ENCODE assay signal across 14 cellular contexts in the genomic region with DNA sequence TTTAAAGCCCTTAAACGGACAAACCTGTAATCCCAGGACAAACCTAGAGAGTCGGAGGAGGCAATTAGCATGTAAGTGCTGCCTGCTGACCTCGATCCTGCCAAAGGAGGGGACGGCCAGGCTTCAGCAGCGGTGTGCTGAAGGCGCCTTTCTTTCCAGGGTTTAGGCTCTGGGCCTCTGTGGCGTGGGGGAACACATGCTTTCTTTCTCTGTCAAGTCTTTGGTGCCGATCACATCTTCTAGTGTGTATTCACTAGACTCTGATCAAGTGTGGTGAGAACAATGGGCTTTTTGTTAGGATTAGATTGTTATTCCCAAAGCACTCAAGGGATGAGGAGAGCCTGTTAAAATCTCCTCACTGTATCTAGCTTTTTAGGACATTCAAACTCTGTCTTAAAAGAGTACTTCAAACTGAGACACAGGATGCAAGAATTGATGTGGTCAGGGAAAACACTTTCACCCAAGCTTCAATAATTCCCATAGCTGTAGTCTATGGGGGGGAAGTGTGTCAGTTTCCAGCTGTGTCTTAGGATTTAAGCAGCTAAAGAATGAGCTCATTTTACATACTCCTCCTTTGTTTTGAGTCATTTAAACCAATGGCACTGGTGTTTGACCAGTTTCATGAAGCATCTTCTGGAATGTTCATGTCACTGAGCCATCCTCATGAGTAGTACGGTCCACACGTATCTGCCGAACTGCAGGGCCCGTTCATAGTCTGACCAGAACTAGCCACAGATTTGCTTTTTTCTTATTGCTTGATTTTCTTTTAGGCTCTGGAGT. TPM values are rescaled to one million over a fixed set of nuclear protein-coding genes. Genes with fewer than 3 reads are reported as not detected.
DNase-seq lines count a peak whose midpoint lies in the region; ATAC-seq and TF ChIP-seq lines count a peak whose summit lies in the region.
"Had no signal": no experiment of that assay in that cellular context is flagged by ENCODE, and none has a peak within 500 bp of the region (broad histone marks: within the 10 kb centered on the region; RNA-seq: fewer than 3 reads in every experiment).

No MANE protein-coding gene starts in this region.

- TF ChIP-seq CTCF in endodermal cell (conservative IDR thresholded peaks at IDR 0.05) (no peak), uterus (IDR thresholded peaks at IDR 0.05) (no peak)

- no peak overlapping the region for H3K9ac ChIP-seq in endodermal cell (ENCODE audit: extremely low read depth, low read length, poor library complexity, severe bottlenecking)

- H3K4me3 Mint-ChIP-seq in endodermal cell = no peak overlapping the region
- H3K4me3 Mint-ChIP-seq: activated CD4-positive, alpha-beta memory T cell treated with anti-CD3 and anti-CD28 coated beads for 36 hours; immature natural killer cell had no signal

- intact Hi-C loops in Right ventricle myocardium inferior (cut with DNase I) = no loop called here
- intact Hi-C loops in cardiac septum (cut with DNase I) = no loop called here
- intact Hi-C loops in uterus (cut with DNase I; ENCODE audit: low total_unique reads) = no loop called here

- DNase-seq in Right ventricle myocardium inferior (ENCODE audit: missing footprints) = no peak
- DNase-seq in cardiac septum (ENCODE audit: low spot score) = no peak
- no peak for DNase-seq in endodermal cell
- DNase-seq in D341Med (ENCODE audit: low spot score) = no peak
- no peak for DNase-seq in uterus
- DNase-seq in left lobe of liver (ENCODE audit: low spot score) = no peak
- DNase-seq: activated CD4-positive, alpha-beta memory T cell treated with anti-CD3 and anti-CD28 coated beads for 36 hours; Caco-2; immature natural killer cell; NCI-H2029 treated with DMSO at 0.1 percent for 48 hours; transverse colon had no signal

- peak; percentile 71 for ATAC-seq in Right ventricle myocardium inferior
- no peak for ATAC-seq in HG02981 (IDR thresholded peaks at IDR 0.05; ENCODE audit: unreplicated experiment)
- no peak for ATAC-seq in left lobe of liver

- H3K4me1 ChIP-seq in endodermal cell (ENCODE audit: control insufficient read depth, insufficient read depth, low read length) = no peaks in the 10 kb centered on the region
- peaks cover 5% of the 10 kb centered on the region for H3K4me1 ChIP-seq in mesodermal cell (ENCODE audit: control insufficient read depth, insufficient read depth, low read length, poor library complexity, severe bottlenecking)
- H3K4me1 ChIP-seq in uterus = no peaks in the 10 kb centered on the region
- H3K4me1 ChIP-seq: ascending aorta, Caco-2, transverse colon had no signal

- H3K9me3 Mint-ChIP-seq in endodermal cell = peaks cover 3% of the 10 kb centered on the region
- H3K9me3 Mint-ChIP-seq: activated CD4-positive, alpha-beta memory T cell treated with anti-CD3 and anti-CD28 coated beads for 36 hours; immature natural killer cell had no signal

- H3K27me3 Mint-ChIP-seq in endodermal cell (ENCODE audit: insufficient read depth) = no peaks in the 10 kb centered on the region
- H3K27me3 Mint-ChIP-seq: activated CD4-positive, alpha-beta memory T cell treated with anti-CD3 and anti-CD28 coated beads for 36 hours had no signal

- WGBS in endodermal cell (ENCODE audit: insufficient coverage in 1 of 2, insufficient read length in 1 of 2), 2 experiments = 89 to 93% methylated on average over 10 to 12 of the region's 12 CpGs
- WGBS in mesodermal cell (ENCODE audit: insufficient coverage in 2 of 2), 2 experiments = 83 to 86% methylated on average over 10 to 12 of the region's 12 CpGs

- H3K4me3 ChIP-seq in endodermal cell (ENCODE audit: low read length) (no peak overlapping the region), mesodermal cell (ENCODE audit: extremely low read depth, insufficient read depth, low read length, poor library complexity, severe bottlenecking) (no peak overlapping the region), uterus (no peak overlapping the region)
- H3K4me3 ChIP-seq: ascending aorta, transverse colon had no signal

- peaks cover 19% of the 10 kb centered on the region for H3K4me1 Mint-ChIP-seq in endodermal cell
- H3K4me1 Mint-ChIP-seq: immature natural killer cell had no signal

- H3K27me3 ChIP-seq in endodermal cell (ENCODE audit: control insufficient read depth, insufficient read depth, low read length, poor library complexity, severe bottlenecking) (no peaks in the 10 kb centered on the region), uterus (no peaks in the 10 kb centered on the region)
- H3K27me3 ChIP-seq: ascending aorta, transverse colon had no signal

- no peak overlapping the region for H3K27ac Mint-ChIP-seq in endodermal cell
- H3K27ac Mint-ChIP-seq: activated CD4-positive, alpha-beta memory T cell treated with anti-CD3 and anti-CD28 coated beads for 36 hours had no signal

- H3K9me3 ChIP-seq in endodermal cell (ENCODE audit: control insufficient read depth, low read length) (peaks cover 9% of the 10 kb centered on the region), mesodermal cell (ENCODE audit: control insufficient read depth, low read length) (peaks cover 5% of the 10 kb centered on the region), uterus (no peaks in the 10 kb centered on the region)
- H3K9me3 ChIP-seq: ascending aorta, Caco-2, transverse colon had no signal

- H3K36me3 ChIP-seq in endodermal cell (ENCODE audit: control insufficient read depth, insufficient read depth, low read length) = peaks cover 91% of the 10 kb centered on the region
- H3K36me3 ChIP-seq in mesodermal cell (ENCODE audit: control insufficient read depth, insufficient read depth, low read length) = peaks cover 88% of the 10 kb centered on the region
- no peaks in the 10 kb centered on the region for H3K36me3 ChIP-seq in uterus

- H3K27ac ChIP-seq in endodermal cell (ENCODE audit: low read depth, low read length) = peak overlapping the region; percentile 61
- peak overlapping the region; percentile 61 for H3K27ac ChIP-seq in mesodermal cell (ENCODE audit: low read depth, low read length, severe bottlenecking)
- no peak overlapping the region for H3K27ac ChIP-seq in uterus
- H3K27ac ChIP-seq: ascending aorta, transverse colon had no signal

- peaks cover 84% of the 10 kb centered on the region for H3K36me3 Mint-ChIP-seq in endodermal cell (ENCODE audit: low read depth)

- no peak for TF ChIP-seq POLR2A in uterus (IDR thresholded peaks at IDR 0.05)

RNA-seq across cellular contexts. Expression of gene RPA1, which starts 51.2 kb away (rescaled TPM):
- total RNA-seq in Right ventricle myocardium inferior (56.3 TPM), cardiac septum (76.7 TPM), endodermal cell (100 to 1,000 TPM; 190 to 249 TPM), uterus (100 to 1,000 TPM in 1 of 4 donors, 10 to 100 TPM in 3; 15.9 to 108 (median 41.5) TPM), left lobe of liver (33.3 TPM)
- polyA plus RNA-seq in endodermal cell (2013, experiment 1 of 2) = 89.8 TPM
- polyA plus RNA-seq in endodermal cell (2013, experiment 2 of 2) = 80.9 TPM
- polyA plus RNA-seq in mesodermal cell (2013, experiment 1 of 2) = 60.1 TPM
- polyA plus RNA-seq in mesodermal cell (2013, experiment 2 of 2) = 56.1 TPM

RNA-seq across cellular contexts. Expression of gene SMYD4, which starts 51.3 kb away (rescaled TPM):
- 9.9 TPM for total RNA-seq in Right ventricle myocardium inferior
- total RNA-seq in cardiac septum = 8.8 TPM
- 10 to 100 TPM; 31.6 to 36.8 TPM for total RNA-seq in endodermal cell
- 15.1 TPM for polyA plus RNA-seq in endodermal cell (2013, experiment 1 of 2)
- polyA plus RNA-seq in endodermal cell (2013, experiment 2 of 2) = 13.0 TPM
- 10.5 TPM for polyA plus RNA-seq in mesodermal cell (2013, experiment 1 of 2)
- 9.5 TPM for polyA plus RNA-seq in mesodermal cell (2013, experiment 2 of 2)
- 100 to 1,000 TPM in 1 of 4 donors, 10 to 100 TPM in 3; 19.1 to 101 (median 30.5) TPM for total RNA-seq in uterus
- 6.4 TPM for total RNA-seq in left lobe of liver

Comparison
In these comparisons a context has a peak if more than half of its experiments do, and no peak if none do; other contexts are left out.
1. H3K27ac ChIP-seq: peak in endodermal cell (single experiment) and mesodermal cell (single experiment); none in uterus (0 of 2).